11 cellular contexts compared by ENCODE assay signal in the genomic region with DNA sequence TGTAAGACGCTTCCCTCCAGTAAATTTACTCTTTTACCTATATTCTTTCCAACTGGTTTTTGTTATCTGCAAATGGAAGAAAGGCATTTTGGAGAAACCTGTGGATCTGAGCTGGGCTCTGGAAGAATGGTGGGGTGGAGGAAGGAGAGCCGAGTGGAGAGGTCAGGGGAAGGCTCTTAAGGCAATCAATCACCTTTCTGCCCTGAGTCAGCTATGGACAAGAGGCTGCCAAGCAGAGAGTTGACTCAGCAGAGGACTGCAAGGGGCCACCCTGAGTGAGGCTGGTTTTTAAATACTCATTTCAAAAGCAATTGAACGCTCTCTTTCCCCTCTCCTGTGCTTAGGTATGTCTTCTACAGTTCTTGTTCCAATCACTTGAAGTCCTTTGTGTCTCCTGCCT.
DNase-seq lines count a peak whose midpoint lies in the region; ATAC-seq lines count a peak whose summit lies in the region.
"Had no signal": no experiment of that assay in that cellular context is flagged by ENCODE, and none has a peak within 500 bp of the region (broad histone marks: within the 10 kb centered on the region; RNA-seq: fewer than 3 reads in every experiment).

No MANE protein-coding gene starts in this region.

- peaks cover 14% of the 10 kb centered on the region for H3K4me1 Mint-ChIP-seq in activated T-cell treated with anti-CD3 and anti-CD28 coated beads, Interleukin-2, amount 50 U/mL, for 72 hours (ENCODE audit: low read depth)
- H3K4me1 Mint-ChIP-seq in stimulated activated naive CD8-positive, alpha-beta T cell treated with anti-CD3 and anti-CD28 coated beads, Interleukin-15, amount 100 ng/mL, for 72 hours = peaks cover 5% of the 10 kb centered on the region

- no peaks in the 10 kb centered on the region for H3K9me3 Mint-ChIP-seq in activated T-cell treated with anti-CD3 and anti-CD28 coated beads, Interleukin-2, amount 50 U/mL, for 72 hours
- no peaks in the 10 kb centered on the region for H3K9me3 Mint-ChIP-seq in stimulated activated naive CD8-positive, alpha-beta T cell treated with anti-CD3 and anti-CD28 coated beads, Interleukin-15, amount 100 ng/mL, for 72 hours

- peaks cover 22% of the 10 kb centered on the region for H3K27me3 Mint-ChIP-seq in activated T-cell treated with anti-CD3 and anti-CD28 coated beads, Interleukin-2, amount 50 U/mL, for 72 hours (ENCODE audit: low read depth)
- peaks cover 37% of the 10 kb centered on the region for H3K27me3 Mint-ChIP-seq in stimulated activated naive CD8-positive, alpha-beta T cell treated with anti-CD3 and anti-CD28 coated beads, Interleukin-15, amount 100 ng/mL, for 72 hours

- H3K36me3 ChIP-seq in MG63 = no peaks in the 10 kb centered on the region
- H3K36me3 ChIP-seq: BLaER1 treated with 17β-estradiol and CSF1 and Interleukin-3, amounts not matched to agents 10 nM and 100 nM; pancreas had no signal

- no peaks in the 10 kb centered on the region for H3K27me3 ChIP-seq in MG63
- H3K27me3 ChIP-seq: BLaER1 treated with 17β-estradiol and CSF1 and Interleukin-3, amounts not matched to agents 10 nM and 100 nM; pancreas had no signal

- ATAC-seq in activated T-cell treated with anti-CD3 and anti-CD28 coated beads, Interleukin-2, amount 50 U/mL, for 72 hours (replicated peaks in 1 of 2) = peak; percentile 63 to 93
- peak; percentile 35 for ATAC-seq in stimulated activated naive CD8-positive, alpha-beta T cell treated with anti-CD3 and anti-CD28 coated beads, Interleukin-15, amount 100 ng/mL, for 72 hours
- ATAC-seq in HG03097 (IDR thresholded peaks at IDR 0.05; ENCODE audit: low FRiP score, unreplicated experiment) (no peak), GM21825 (IDR thresholded peaks at IDR 0.05; ENCODE audit: unreplicated experiment) (no peak)

- DNase-seq in activated T-cell treated with anti-CD3 and anti-CD28 coated beads, Interleukin-2, amount 50 U/mL, for 72 hours = peak in 1 of 2 donors; percentile 19
- no peak for DNase-seq in activated T-cell treated with anti-CD3 and anti-CD28 coated beads, Interleukin-2, amount 50 U/mL, for 48 hours
- peak; percentile 74 for DNase-seq in MG63
- DNase-seq in fibroblast of peridontal ligament (ENCODE audit: extremely low read depth) = peak; percentile 40
- DNase-seq in stimulated activated naive CD8-positive, alpha-beta T cell treated with anti-CD3 and anti-CD28 coated beads, Interleukin-15, amount 100 ng/mL, for 72 hours = no peak
- no peak for DNase-seq in LoVo (ENCODE audit: low spot score)
- DNase-seq: hypothalamus, pancreas had no signal

- no peak overlapping the region for H3K27ac Mint-ChIP-seq in activated T-cell treated with anti-CD3 and anti-CD28 coated beads, Interleukin-2, amount 50 U/mL, for 72 hours
- no peak overlapping the region for H3K27ac Mint-ChIP-seq in stimulated activated naive CD8-positive, alpha-beta T cell treated with anti-CD3 and anti-CD28 coated beads, Interleukin-15, amount 100 ng/mL, for 72 hours

- H3K4me3 ChIP-seq in MG63 = no peak overlapping the region
- H3K4me3 ChIP-seq: BLaER1 treated with 17β-estradiol and CSF1 and Interleukin-3, amounts not matched to agents 10 nM and 100 nM; pancreas had no signal

- H3K9me3 ChIP-seq in MG63 = no peaks in the 10 kb centered on the region
- H3K9me3 ChIP-seq: pancreas had no signal

- H3K4me3 Mint-ChIP-seq in activated T-cell treated with anti-CD3 and anti-CD28 coated beads, Interleukin-2, amount 50 U/mL, for 72 hours = no peak overlapping the region
- no peak overlapping the region for H3K4me3 Mint-ChIP-seq in stimulated activated naive CD8-positive, alpha-beta T cell treated with anti-CD3 and anti-CD28 coated beads, Interleukin-15, amount 100 ng/mL, for 72 hours

- H3K36me3 Mint-ChIP-seq in activated T-cell treated with anti-CD3 and anti-CD28 coated beads, Interleukin-2, amount 50 U/mL, for 72 hours (ENCODE audit: insufficient read depth in 2 of 2) = no peaks in the 10 kb centered on the region

Comparison
In these comparisons a context has a peak if more than half of its experiments do, and no peak if none do; other contexts are left out.
1. ATAC-seq: peak in activated T-cell treated with anti-CD3 and anti-CD28 coated beads, Interleukin-2, amount 50 U/mL, for 72 hours (2 of 2) and stimulated activated naive CD8-positive, alpha-beta T cell treated with anti-CD3 and anti-CD28 coated beads, Interleukin-15, amount 100 ng/mL, for 72 hours (single experiment); none in HG03097 (single experiment) and GM21825 (single experiment).
2. DNase-seq: peak in MG63 (single experiment) and fibroblast of peridontal ligament (single experiment); none in activated T-cell treated with anti-CD3 and anti-CD28 coated beads, Interleukin-2, amount 50 U/mL, for 48 hours (0 of 2), stimulated activated naive CD8-positive, alpha-beta T cell treated with anti-CD3 and anti-CD28 coated beads, Interleukin-15, amount 100 ng/mL, for 72 hours (0 of 2) and LoVo (single experiment).